ENCODE assay signal across 17 cellular contexts in genomic region chr2:236938126-236938525, GRCh38.
DNase-seq lines count a peak whose midpoint lies in the region; ATAC-seq and TF ChIP-seq lines count a peak whose summit lies in the region.
"Had no signal": no experiment of that assay in that cellular context is flagged by ENCODE, and none has a peak within 500 bp of the region (broad histone marks: within the 10 kb centered on the region; RNA-seq: fewer than 3 reads in every experiment).

No MANE protein-coding gene starts in this region.

- no peak overlapping the region for H2BK15ac ChIP-seq in IMR-90 (ENCODE audit: low read depth, low read length)

- no peak for TF ChIP-seq POLR2A in IMR-90 (IDR thresholded peaks at IDR 0.05; ENCODE audit: low read depth, low read length)
- TF ChIP-seq POLR2A in esophagus muscularis mucosa (IDR thresholded peaks at IDR 0.05; ENCODE audit: low read depth) = no peak
- TF ChIP-seq POLR2A in thyroid gland (IDR thresholded peaks at IDR 0.05) = no peak

- intact Hi-C loops in IMR-90 (cut with micrococcal nuclease) (no loop called here), esophagus muscularis mucosa (cut with DNase I) (no loop called here), psoas muscle (cut with DNase I) (no loop called here), thyroid gland (cut with DNase I) (no loop called here)

- in situ Hi-C loops in IMR-90 (cut with MboI; ENCODE audit: low sequenced_read_pairs) = no loop called here

- H3K27ac Mint-ChIP-seq in stimulated activated naive CD8-positive, alpha-beta T cell treated with anti-CD3 and anti-CD28 coated beads, Interleukin-15, amount 100 ng/mL, for 72 hours = no peak overlapping the region
- H3K27ac Mint-ChIP-seq: H9 had no signal

- H2AK9ac ChIP-seq in IMR-90 (replicated peaks; ENCODE audit: low read depth, low read length, poor library complexity) = no peak overlapping the region

- no peak overlapping the region for H3K27ac ChIP-seq in BLaER1 treated with 17β-estradiol and CSF1 and Interleukin-3, amounts not matched to agents 10 nM and 100 nM
- H3K27ac ChIP-seq in IMR-90 (ENCODE audit: insufficient read depth, low read length) (no peak overlapping the region), esophagus muscularis mucosa (replicated peaks in 1 of 4) (no peak overlapping the region), psoas muscle (no peak overlapping the region), thyroid gland (no peak overlapping the region), osteoblast (ENCODE audit: low read depth, low read length) (no peak overlapping the region)

- no peak overlapping the region for H3K4me3 Mint-ChIP-seq in stimulated activated naive CD8-positive, alpha-beta T cell treated with anti-CD3 and anti-CD28 coated beads, Interleukin-15, amount 100 ng/mL, for 72 hours
- H3K4me3 Mint-ChIP-seq: H9 had no signal

- no peak overlapping the region for H3K23ac ChIP-seq in IMR-90 (ENCODE audit: low read depth, low read length)

- H2BK20ac ChIP-seq in IMR-90 (ENCODE audit: low read depth, low read length) = no peak overlapping the region

- H3K9me3 ChIP-seq in BLaER1 treated with 17β-estradiol and CSF1 and Interleukin-3, amounts not matched to agents 10 nM and 100 nM (replicated peaks in 1 of 11) = no peaks in the 10 kb centered on the region
- no peaks in the 10 kb centered on the region for H3K9me3 ChIP-seq in IMR-90 (ENCODE audit: control insufficient read depth, insufficient read depth, low read length)
- H3K9me3 ChIP-seq in esophagus muscularis mucosa = no peaks in the 10 kb centered on the region
- H3K9me3 ChIP-seq in psoas muscle = no peaks in the 10 kb centered on the region
- H3K9me3 ChIP-seq in thyroid gland = no peaks in the 10 kb centered on the region
- no peaks in the 10 kb centered on the region for H3K9me3 ChIP-seq in osteoblast (ENCODE audit: low read depth, low read length)
- H3K9me3 ChIP-seq: SK-N-SH had no signal

- TF ChIP-seq CTCF in IMR-90 (conservative IDR thresholded peaks at IDR 0.05; ENCODE audit: low read depth, low read length) = no peak
- no peak for TF ChIP-seq CTCF in esophagus muscularis mucosa (IDR thresholded peaks at IDR 0.05)
- no peak for TF ChIP-seq CTCF in psoas muscle (IDR thresholded peaks at IDR 0.05)
- TF ChIP-seq CTCF in thyroid gland (IDR thresholded peaks at IDR 0.05) = no peak
- TF ChIP-seq CTCF in osteoblast (IDR thresholded peaks at IDR 0.05; ENCODE audit: extremely low read depth, low read depth, low read length) = no peak

- H3K9me3 Mint-ChIP-seq in stimulated activated naive CD8-positive, alpha-beta T cell treated with anti-CD3 and anti-CD28 coated beads, Interleukin-15, amount 100 ng/mL, for 72 hours = no peaks in the 10 kb centered on the region
- H3K9me3 Mint-ChIP-seq: H9 had no signal

- H3K79me2 ChIP-seq in osteoblast (ENCODE audit: insufficient read depth, low read length) = no peaks in the 10 kb centered on the region

- H3K9ac ChIP-seq in BLaER1 treated with 17β-estradiol and CSF1 and Interleukin-3, amounts not matched to agents 10 nM and 100 nM = no peak overlapping the region
- H3K9ac ChIP-seq in IMR-90 (ENCODE audit: low read depth, low read length) = no peak overlapping the region
- H3K9ac ChIP-seq: SK-N-SH had no signal

- H2BK5ac ChIP-seq in IMR-90 (ENCODE audit: low read depth, low read length, poor library complexity, severe bottlenecking) = no peak overlapping the region

- peaks cover 10 to 22% (median 18%) of the 10 kb centered on the region in 10 experiments for H3K4me1 ChIP-seq in BLaER1 treated with 17β-estradiol and CSF1 and Interleukin-3, amounts not matched to agents 10 nM and 100 nM
- H3K4me1 ChIP-seq in IMR-90 (ENCODE audit: control insufficient read depth, insufficient read depth, low read length) = no peaks in the 10 kb centered on the region
- peaks cover 0 to 7% (median 0%) of the 10 kb centered on the region in 4 donors for H3K4me1 ChIP-seq in esophagus muscularis mucosa
- H3K4me1 ChIP-seq in psoas muscle = no peaks in the 10 kb centered on the region
- H3K4me1 ChIP-seq in thyroid gland = peaks cover 0 to 7% of the 10 kb centered on the region in 2 donors
- H3K4me1 ChIP-seq in osteoblast (ENCODE audit: insufficient read depth, low read length) = no peaks in the 10 kb centered on the region

- H2BK120ac ChIP-seq in IMR-90 (ENCODE audit: low read depth, low read length) = no peak overlapping the region

- H4K91ac ChIP-seq in IMR-90 (ENCODE audit: insufficient read depth, low read depth, low read length) = no peak overlapping the region

- no peaks in the 10 kb centered on the region for H3K27me3 ChIP-seq in BLaER1 treated with 17β-estradiol and CSF1 and Interleukin-3, amounts not matched to agents 10 nM and 100 nM
- H3K27me3 ChIP-seq in IMR-90 (ENCODE audit: control insufficient read depth, insufficient read depth, low read length) = peaks cover 18% of the 10 kb centered on the region
- peaks cover 0 to 26% (median 0%) of the 10 kb centered on the region in 4 donors for H3K27me3 ChIP-seq in esophagus muscularis mucosa
- no peaks in the 10 kb centered on the region for H3K27me3 ChIP-seq in psoas muscle (ENCODE audit: insufficient read depth in 3 of 3, low read length in 2 of 3)
- H3K27me3 ChIP-seq in thyroid gland = no peaks in the 10 kb centered on the region
- H3K27me3 ChIP-seq in osteoblast (ENCODE audit: insufficient read depth, low read length) = peaks cover 15% of the 10 kb centered on the region

- CTCF ChIA-PET in IMR-90 (lab: Yijun Ruan, JAX) = no interaction called here

- POLR2A ChIA-PET in IMR-90 (lab: Charles Lee; ENCODE audit: unreplicated experiment) = no interaction called here

- no peak overlapping the region for H3K14ac ChIP-seq in IMR-90 (replicated peaks; ENCODE audit: low read depth, low read length)

- dilution Hi-C loops in IMR-90 (cut with HindIII; ENCODE audit: low sequenced_read_pairs, unreplicated experiment) = no loop called here

- WGBS in IMR-90 (ENCODE audit: extremely low coverage in 2 of 2, insufficient read length in 1 of 2), 2 experiments = 67% methylated on average over 1 of the region's 3 CpGs; no CpG with 5 or more reads in 1 of the 2 experiments
- WGBS in esophagus muscularis mucosa = 71% methylated on average over 3 of the region's 3 CpGs
- WGBS in psoas muscle, 3 donors = 68 to 72% (median 69%) methylated on average over 3 of the region's 3 CpGs
- WGBS in thyroid gland, 2 donors = 76 to 81% methylated on average over 3 of the region's 3 CpGs

- no peak for ATAC-seq in IMR-90 (ENCODE audit: low read depth)
- ATAC-seq in psoas muscle = no peak
- ATAC-seq in stimulated activated naive CD8-positive, alpha-beta T cell treated with anti-CD3 and anti-CD28 coated beads, Interleukin-15, amount 100 ng/mL, for 72 hours = no peak
- ATAC-seq: GM12878, PC-3 had no signal

- H4K5ac ChIP-seq in IMR-90 (ENCODE audit: low read depth, low read length) = no peak overlapping the region

- no peak for DNase-seq in IMR-90
- peak; percentile 77 for DNase-seq in esophagus muscularis mucosa (ENCODE audit: extremely low spot score)
- peak; percentile 28 to 70 for DNase-seq in psoas muscle
- DNase-seq in thyroid gland = no peak
- no peak for DNase-seq in stimulated activated naive CD8-positive, alpha-beta T cell treated with anti-CD3 and anti-CD28 coated beads, Interleukin-15, amount 100 ng/mL, for 72 hours
- DNase-seq in osteoblast (ENCODE audit: insufficient read length, low spot score, missing footprints) = no peak
- DNase-seq: COR-L47, H9, Kasumi-1, NCI-H1417, NCI-H2029 treated with DMSO at 0.1 percent for 48 hours, NCI-H226, NCI-H526 treated with DMSO at 0.1 percent for 48 hours, PC-3, SK-N-SH had no signal

- no peak overlapping the region for H3K56ac ChIP-seq in IMR-90 (ENCODE audit: extremely low read depth, insufficient read depth, low read length)

- H3K27me3 Mint-ChIP-seq in stimulated activated naive CD8-positive, alpha-beta T cell treated with anti-CD3 and anti-CD28 coated beads, Interleukin-15, amount 100 ng/mL, for 72 hours = no peaks in the 10 kb centered on the region

- no peak overlapping the region for H2AK5ac ChIP-seq in IMR-90 (ENCODE audit: low read depth, low read length)

- no peaks in the 10 kb centered on the region for H4K20me1 ChIP-seq in BLaER1 treated with 17β-estradiol and CSF1 and Interleukin-3, amounts not matched to agents 10 nM and 100 nM
- H4K20me1 ChIP-seq in IMR-90 (ENCODE audit: insufficient read depth, low read length) (no peaks in the 10 kb centered on the region), osteoblast (ENCODE audit: insufficient read depth, low read length) (no peaks in the 10 kb centered on the region)

- H2AFZ ChIP-seq in IMR-90 (replicated peaks; ENCODE audit: low read length, poor library complexity) = peak overlapping the region; percentile 18
- H2AFZ ChIP-seq in osteoblast (ENCODE audit: low read length) = no peak overlapping the region

- no peak overlapping the region for H3K4me3 ChIP-seq in BLaER1 treated with 17β-estradiol and CSF1 and Interleukin-3, amounts not matched to agents 10 nM and 100 nM
- no peak overlapping the region for H3K4me3 ChIP-seq in IMR-90 (ENCODE audit: insufficient read depth, low read depth, low read length)
- H3K4me3 ChIP-seq in esophagus muscularis mucosa = no peak overlapping the region
- H3K4me3 ChIP-seq in psoas muscle = no peak overlapping the region
- H3K4me3 ChIP-seq in thyroid gland (replicated peaks in 1 of 3) = no peak overlapping the region
- H3K4me3 ChIP-seq in osteoblast (ENCODE audit: insufficient read depth, low read length) = no peak overlapping the region
- H3K4me3 ChIP-seq: GM12878 had no signal

- H3K4me1 Mint-ChIP-seq in stimulated activated naive CD8-positive, alpha-beta T cell treated with anti-CD3 and anti-CD28 coated beads, Interleukin-15, amount 100 ng/mL, for 72 hours = no peaks in the 10 kb centered on the region

- H3K4me2 ChIP-seq in BLaER1 treated with 17β-estradiol and CSF1 and Interleukin-3, amounts not matched to agents 10 nM and 100 nM = peak overlapping the region; percentile 16 to 73 (median 50); a peak in 20 of 22 replicates
- H3K4me2 ChIP-seq in IMR-90 (ENCODE audit: low read depth, low read length) (no peak overlapping the region), osteoblast (ENCODE audit: insufficient read depth, low read length) (no peak overlapping the region)
- H3K4me2 ChIP-seq: SK-N-SH had no signal

- no peak for TF ChIP-seq EP300 in esophagus muscularis mucosa (IDR thresholded peaks at IDR 0.05)

- TF ChIP-seq RAD21 in IMR-90 (IDR thresholded peaks at IDR 0.05; ENCODE audit: low read length) = no peak

- no peaks in the 10 kb centered on the region for H3K79me1 ChIP-seq in IMR-90 (ENCODE audit: low read depth in 1 of 2, low read length in 2 of 2)

- H3K36me3 ChIP-seq in BLaER1 treated with 17β-estradiol and CSF1 and Interleukin-3, amounts not matched to agents 10 nM and 100 nM = no peaks in the 10 kb centered on the region
- H3K36me3 ChIP-seq in IMR-90 (ENCODE audit: control insufficient read depth, insufficient read depth, low read length) (no peaks in the 10 kb centered on the region), esophagus muscularis mucosa (no peaks in the 10 kb centered on the region), psoas muscle (ENCODE audit: insufficient read depth in 1 of 2, low read depth in 1 of 2) (no peaks in the 10 kb centered on the region), thyroid gland (no peaks in the 10 kb centered on the region), osteoblast (ENCODE audit: insufficient read depth, low read length) (no peaks in the 10 kb centered on the region)

- no peak overlapping the region for H4K8ac ChIP-seq in IMR-90 (ENCODE audit: low read depth in 2 of 2, low read length in 2 of 2)

- H3K4ac ChIP-seq in IMR-90 (ENCODE audit: low read depth, low read length) = no peak overlapping the region

- no peaks in the 10 kb centered on the region for H3K9me1 ChIP-seq in IMR-90 (ENCODE audit: insufficient read depth, low read length)

- BruUV-seq in IMR-90 (replicated peaks; lab: Mats Ljungman, UMichigan) = no TSS peak

- H3K18ac ChIP-seq in IMR-90 (ENCODE audit: low read depth, low read length) = no peak overlapping the region

Comparison
In these comparisons a context has a peak if more than half of its experiments do, and no peak if none do; other contexts are left out.
1. H3K4me2 ChIP-seq: peak in BLaER1 treated with 17β-estradiol and CSF1 and Interleukin-3, amounts not matched to agents 10 nM and 100 nM (11 of 11); none in IMR-90 (single experiment) and osteoblast (single experiment).
2. DNase-seq: peak in esophagus muscularis mucosa (single experiment) and psoas muscle (2 of 2); none in IMR-90 (single experiment), thyroid gland (0 of 2), stimulated activated naive CD8-positive, alpha-beta T cell treated with anti-CD3 and anti-CD28 coated beads, Interleukin-15, amount 100 ng/mL, for 72 hours (0 of 2) and osteoblast (single experiment).